ENCODE assay signal across 9 cellular contexts in genomic region chr6:20688710-20689500, GRCh38.
DNase-seq lines count a peak whose midpoint lies in the region; ATAC-seq and TF ChIP-seq lines count a peak whose summit lies in the region.
"Had no signal": no experiment of that assay in that cellular context is flagged by ENCODE, and none has a peak within 500 bp of the region (broad histone marks: within the 10 kb centered on the region; RNA-seq: fewer than 3 reads in every experiment).

No MANE protein-coding gene starts in this region.

- no peaks in the 10 kb centered on the region for H3K9me3 Mint-ChIP-seq in activated naive CD4-positive, alpha-beta T cell treated with anti-CD3 and anti-CD28 coated beads for 36 hours

- intact Hi-C loops in activated naive CD4-positive, alpha-beta T cell treated with anti-CD3 and anti-CD28 coated beads for 36 hours (cut with micrococcal nuclease), result loop anchor here (2.0 kb wide), 1 partner anchor 20 kb away; no protein-coding TSS in a partner anchor
- intact Hi-C loops in sciatic nerve (cut with DNase I) (no loop called here), prostate gland (cut with DNase I) (no loop called here)

- CTCF ChIA-PET in activated naive CD4-positive, alpha-beta T cell treated with anti-CD3 and anti-CD28 coated beads for 36 hours (lab: Charles Lee), result interaction anchor here (0.6 to 0.9 kb wide), 2 partner anchors 354 to 553 kb away, joined by 3 read pairs; no protein-coding TSS in a partner anchor

- H3K27ac Mint-ChIP-seq in activated naive CD4-positive, alpha-beta T cell treated with anti-CD3 and anti-CD28 coated beads for 36 hours, result no peak overlapping the region

- no peak overlapping the region for H3K27ac ChIP-seq in prostate gland

- DNase-seq in activated naive CD4-positive, alpha-beta T cell treated with anti-CD3 and anti-CD28 coated beads for 36 hours, result peak; percentile 20
- DNase-seq in activated naive CD4-positive, alpha-beta T cell treated with anti-CD3 and anti-CD28 coated beads, Interleukin-2, amount 50 U/mL, for 16 hours, result no peak
- DNase-seq in NCI-H748 treated with DMSO at 0.1 percent for 48 hours (lab: John Stamatoyannopoulos, UW), result peak; percentile 86
- peak; percentile 67 for DNase-seq in glomerular visceral epithelial cell (ENCODE audit: extremely low spot score)
- DNase-seq in sciatic nerve (ENCODE audit: low spot score), result no peak
- no peak for DNase-seq in NCI-H510A treated with DMSO at 0.1 percent for 48 hours (lab: John Stamatoyannopoulos, UW)
- no peak for DNase-seq in prostate gland (ENCODE audit: low spot score)

- peaks cover 61% of the 10 kb centered on the region for H3K4me1 Mint-ChIP-seq in activated naive CD4-positive, alpha-beta T cell treated with anti-CD3 and anti-CD28 coated beads for 36 hours (ENCODE audit: low read depth)

- TF ChIP-seq CTCF in prostate gland (IDR thresholded peaks at IDR 0.05), result no peak

- no peak for TF ChIP-seq POLR2A in prostate gland (IDR thresholded peaks at IDR 0.05)

- 85% methylated on average over 4 of the region's 4 CpGs for WGBS in prostate gland

- no peak overlapping the region for H3K4me3 Mint-ChIP-seq in activated naive CD4-positive, alpha-beta T cell treated with anti-CD3 and anti-CD28 coated beads for 36 hours
- H3K4me3 Mint-ChIP-seq: neural crest cell had no signal

- ATAC-seq in HG02943 (IDR thresholded peaks at IDR 0.05; ENCODE audit: low read depth, unreplicated experiment) (peak; percentile 83), sciatic nerve (no peak)

- H3K4me1 ChIP-seq in prostate gland (replicated peaks), result no peaks in the 10 kb centered on the region

- no peaks in the 10 kb centered on the region for H3K27me3 ChIP-seq in prostate gland (replicated peaks; ENCODE audit: insufficient read depth)

- H3K27me3 Mint-ChIP-seq in activated naive CD4-positive, alpha-beta T cell treated with anti-CD3 and anti-CD28 coated beads for 36 hours (ENCODE audit: low read depth), result no peaks in the 10 kb centered on the region

- H3K9me3 ChIP-seq in prostate gland, result no peaks in the 10 kb centered on the region

- H3K36me3 ChIP-seq in prostate gland, result no peaks in the 10 kb centered on the region

- no peak overlapping the region for H3K4me3 ChIP-seq in prostate gland

- peaks cover 2% of the 10 kb centered on the region for H3K36me3 Mint-ChIP-seq in activated naive CD4-positive, alpha-beta T cell treated with anti-CD3 and anti-CD28 coated beads for 36 hours (ENCODE audit: low read depth)

Comparison
In these comparisons a context has a peak if more than half of its experiments do, and no peak if none do; other contexts are left out.
1. DNase-seq: peak in activated naive CD4-positive, alpha-beta T cell treated with anti-CD3 and anti-CD28 coated beads for 36 hours (single experiment), NCI-H748 treated with DMSO at 0.1 percent for 48 hours (single experiment) and glomerular visceral epithelial cell (single experiment); none in activated naive CD4-positive, alpha-beta T cell treated with anti-CD3 and anti-CD28 coated beads, Interleukin-2, amount 50 U/mL, for 16 hours (single experiment), sciatic nerve (single experiment), NCI-H510A treated with DMSO at 0.1 percent for 48 hours (single experiment) and prostate gland (single experiment).